Comparison of ENCODE assay signal across 17 cellular contexts in the genomic region with DNA sequence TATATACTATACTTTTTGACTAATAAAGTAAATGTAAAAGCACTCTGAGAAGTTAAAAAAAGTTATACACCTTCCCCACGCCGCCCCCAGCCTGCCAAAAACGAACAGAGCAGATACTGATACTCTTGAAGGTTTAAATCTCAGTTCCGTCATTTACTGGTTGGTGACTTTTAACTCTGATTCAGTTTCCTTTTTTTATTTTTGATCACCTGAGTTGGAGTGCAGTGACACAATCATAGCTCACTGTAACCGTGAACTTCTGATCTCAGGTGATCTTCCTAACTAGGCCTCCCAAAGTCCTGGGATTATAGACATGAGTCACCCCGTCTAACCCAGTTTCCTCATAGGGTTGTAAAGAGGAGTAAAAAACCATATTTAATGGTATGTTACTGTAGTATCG. TPM values are rescaled to one million over a fixed set of nuclear protein-coding genes. Genes with fewer than 3 reads are reported as not detected.
A peak's percentile ranks its signal among the peaks of the same experiment; 100 is the strongest.
DNase-seq lines count a peak whose midpoint lies in the region; ATAC-seq and TF ChIP-seq lines count a peak whose summit lies in the region.
"Had no signal": no experiment of that assay in that cellular context is flagged by ENCODE, and none has a peak within 500 bp of the region (broad histone marks: within the 10 kb centered on the region; RNA-seq: fewer than 3 reads in every experiment).

No MANE protein-coding gene starts in this region.

- no peaks in the 10 kb centered on the region for H3K27me3 ChIP-seq in mammary epithelial cell (ENCODE audit: insufficient read depth, low read length)
- H3K27me3 ChIP-seq: BE2C had no signal

- dilution Hi-C loops in mammary epithelial cell (cut with HindIII; ENCODE audit: low sequenced_read_pairs) = no loop called here

- H3K4me1 ChIP-seq in mammary epithelial cell (ENCODE audit: insufficient read depth, low read length) (peaks cover 12% of the 10 kb centered on the region), mucosa of descending colon (ENCODE audit: low read depth) (no peaks in the 10 kb centered on the region)
- H3K4me1 ChIP-seq: BE2C had no signal

- H3K4me2 ChIP-seq in mammary epithelial cell (ENCODE audit: insufficient read depth, low read depth, low read length) = no peak overlapping the region

- H2AFZ ChIP-seq in mammary epithelial cell (ENCODE audit: low read depth, low read length) = no peak overlapping the region

- DNase-seq in GM10248 (ENCODE audit: extremely low spot score) = peak; percentile 34
- peak; percentile 78 for DNase-seq in mammary epithelial cell
- DNase-seq in mucosa of descending colon = peak in 1 of 3 donors; percentile 23
- no peak for DNase-seq in anterior cingulate cortex (lab: John Stamatoyannopoulos, UW)
- no peak for DNase-seq in iPS-NIHi11 (ENCODE audit: low spot score)
- no peak for DNase-seq in islet precursor cell
- DNase-seq: activated CD4-positive, CD25-positive, alpha-beta regulatory T cell treated with anti-CD3 and anti-CD28 coated beads, Interleukin-2, amount 50 U/mL, for 72 hours; activated naive CD8-positive, alpha-beta T cell treated with anti-CD3 and anti-CD28 coated beads, Interleukin-2, amount 10 ng/mL, durations not matched to agents 7 days and 5 days; BE2C; DMS79 treated with DMSO at 0.1 percent for 48 hours; GOT3; NCI-H1694; NCI-H526 treated with DMSO at 0.1 percent for 48 hours; RPMI8226; T-helper 2 cell had no signal

- TF ChIP-seq CTCF in GM10248 (IDR thresholded peaks at IDR 0.05; ENCODE audit: control extremely low read depth, extremely low read depth, low read depth, missing control alignments) (no peak), mammary epithelial cell (conservative IDR thresholded peaks at IDR 0.05 in 1 of 2, IDR thresholded peaks at IDR 0.05 in 1 of 2; ENCODE audit: extremely low read depth in 1 of 2, insufficient read depth in 1 of 2, low read depth in 1 of 2, low read length in 2 of 2) (no peak), mucosa of descending colon (IDR thresholded peaks at IDR 0.05) (no peak)

- CTCF ChIA-PET in GM10248 (lab: Yijun Ruan, JAX) = no interaction called here
- CTCF ChIA-PET in mammary epithelial cell (lab: Charles Lee; ENCODE audit: low non-redundant PET) = no interaction called here

- peaks cover 14% of the 10 kb centered on the region for H3K79me2 ChIP-seq in mammary epithelial cell (ENCODE audit: insufficient read depth, low read length)

- no peaks in the 10 kb centered on the region for H3K9me3 ChIP-seq in mammary epithelial cell (replicated peaks; ENCODE audit: insufficient read depth, low read length)
- H3K9me3 ChIP-seq in mucosa of descending colon = no peaks in the 10 kb centered on the region
- H3K9me3 ChIP-seq: BE2C had no signal

- 94% methylated on average over 7 of the region's 7 CpGs for WGBS in mammary epithelial cell (ENCODE audit: low coverage, missing lambda C conversion rate)

- H4K20me1 ChIP-seq in mammary epithelial cell (ENCODE audit: insufficient read depth, low read length) = no peaks in the 10 kb centered on the region

- ATAC-seq in HG03442 (IDR thresholded peaks at IDR 0.05; ENCODE audit: unreplicated experiment) (peak; percentile 29), mucosa of descending colon (peak; percentile 85), GM18870 (IDR thresholded peaks at IDR 0.05; ENCODE audit: unreplicated experiment) (no peak)

- POLR2A ChIA-PET in GM10248 (lab: Yijun Ruan, JAX) = no interaction called here

- BruUV-seq in mammary epithelial cell (replicated peaks; lab: Mats Ljungman, UMichigan) = no TSS peak

- intact Hi-C loops in mammary epithelial cell (cut with micrococcal nuclease) (loop anchor here (5.0 kb wide), 1 partner anchor 123 kb away; no protein-coding TSS in a partner anchor), mucosa of descending colon (cut with DNase I, micrococcal nuclease) (no loop called here)

- H3K27ac ChIP-seq in mammary epithelial cell (ENCODE audit: insufficient read depth, low read depth, low read length) = no peak overlapping the region

- H3K4me3 ChIP-seq in mammary epithelial cell (replicated peaks in 1 of 3; ENCODE audit: insufficient read depth in 1 of 3, low read depth in 2 of 3, low read length in 3 of 3) = no peak overlapping the region
- no peak overlapping the region for H3K4me3 ChIP-seq in mucosa of descending colon

- in situ Hi-C loops in mammary epithelial cell (cut with MboI; ENCODE audit: low sequenced_read_pairs in 2 of 2) = loop anchor here in 1 of 2 donors (10.0 kb wide), 1 partner anchor 125 kb away; no protein-coding TSS in a partner anchor

- no peak overlapping the region for H3K9ac ChIP-seq in mammary epithelial cell (ENCODE audit: insufficient read depth, low read length)

- H3K36me3 ChIP-seq in mammary epithelial cell (ENCODE audit: insufficient read depth, low read length) (no peaks in the 10 kb centered on the region), mucosa of descending colon (ENCODE audit: low read depth) (no peaks in the 10 kb centered on the region)
- H3K36me3 ChIP-seq: BE2C had no signal

RNA-seq across cellular contexts. Expression of a gene that starts 3.3 kb away (rescaled TPM):
- total RNA-seq in mammary epithelial cell (10 to 100 TPM in 1 of 2 donors, 1 to 10 TPM in 1; 7.7 to 18.1 TPM), mucosa of descending colon (1 to 10 TPM; 5.8 to 7.0 (median 5.9) TPM)
- 8.6 TPM for polyA plus RNA-seq in mammary epithelial cell
- polyA minus RNA-seq in mammary epithelial cell = 1.3 TPM

RNA-seq across cellular contexts. Expression of a gene that starts 27.0 kb away (rescaled TPM):
- total RNA-seq in mammary epithelial cell (100 to 1,000 TPM in 1 of 2 donors, 10 to 100 TPM in 1; 29.8 to 104 TPM), mucosa of descending colon (10 to 100 TPM; 34.4 to 45.3 (median 44.0) TPM)
- polyA plus RNA-seq in mammary epithelial cell = 70.6 TPM
- polyA minus RNA-seq in mammary epithelial cell = 92.7 TPM

Comparison
In these comparisons a context has a peak if more than half of its experiments do, and no peak if none do; other contexts are left out.
1. DNase-seq: peak in GM10248 (single experiment) and mammary epithelial cell (single experiment); none in anterior cingulate cortex (0 of 58), iPS-NIHi11 (single experiment) and islet precursor cell (single experiment).